ENCODE assay signal across 19 cellular contexts in the genomic region with DNA sequence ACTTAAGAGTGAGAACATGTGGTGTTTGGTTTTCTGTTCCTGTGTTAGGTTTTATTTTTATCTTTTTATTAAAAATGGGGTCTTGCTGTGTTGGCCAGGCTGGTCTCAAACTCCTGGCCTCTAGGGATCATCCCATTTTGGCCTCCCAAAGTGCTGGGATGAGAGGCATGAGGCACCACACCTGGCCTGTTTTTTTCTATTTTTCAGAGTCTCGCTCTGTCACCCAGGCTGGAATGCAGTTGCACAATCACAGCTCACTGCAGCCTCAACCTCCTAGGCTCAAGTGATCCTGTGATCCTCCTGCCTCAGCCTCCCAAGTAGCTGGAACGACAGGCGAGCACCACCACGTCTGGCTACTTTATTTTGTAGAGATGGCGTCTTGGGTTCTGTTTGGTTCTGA. TPM values are rescaled to one million over a fixed set of nuclear protein-coding genes. Genes with fewer than 3 reads are reported as not detected.
DNase-seq lines count a peak whose midpoint lies in the region; ATAC-seq, FAIRE-seq and TF ChIP-seq lines count a peak whose summit lies in the region.
"Had no signal": no experiment of that assay in that cellular context is flagged by ENCODE, and none has a peak within 500 bp of the region (broad histone marks: within the 10 kb centered on the region; RNA-seq: fewer than 3 reads in every experiment).

No MANE protein-coding gene starts in this region.

- H4K20me1 ChIP-seq in mammary epithelial cell (ENCODE audit: insufficient read depth, low read length) = peaks cover 4% of the 10 kb centered on the region
- H4K20me1 ChIP-seq in H1 (replicated peaks in 1 of 2; ENCODE audit: control insufficient read depth in 1 of 2, insufficient read depth in 2 of 2, low read length in 2 of 2) = peaks cover 17 to 35% of the 10 kb centered on the region in 2 experiments

- H4K5ac ChIP-seq in H1 (ENCODE audit: insufficient read length, low read depth, low read length) = no peak overlapping the region

- peaks cover 4% of the 10 kb centered on the region for H3K4me1 Mint-ChIP-seq in MCF 10A (ENCODE audit: insufficient read depth, unreplicated experiment)

- DNase-seq in MCF 10A (ENCODE audit: unreplicated experiment) (no peak), mammary epithelial cell (no peak), H1 (ENCODE audit: low read depth in 1 of 2, low spot score in 2 of 2) (no peak), NCI-H510A treated with DMSO at 0.1 percent for 48 hours (lab: John Stamatoyannopoulos, UW) (no peak)
- no peak for DNase-seq in NK-92 treated with Interleukin-12 subunit alpha and Interleukin-12 subunit beta, amount 100 ng/mL, for 24 hours (lab: John Stamatoyannopoulos, UW)
- DNase-seq: 8988T; ACHN; CD4-positive, alpha-beta memory T cell; DMS79 treated with DMSO at 0.1 percent for 48 hours; EL; GOT3; HFFc6 had no signal

- H3K23ac ChIP-seq in H1 (ENCODE audit: insufficient read length) = no peak overlapping the region

- H3K4me2 ChIP-seq in mammary epithelial cell (ENCODE audit: insufficient read depth, low read depth, low read length) = no peak overlapping the region
- no peak overlapping the region for H3K4me2 ChIP-seq in H1 (ENCODE audit: insufficient read depth in 1 of 2, low read depth in 2 of 2, low read length in 2 of 2)
- H3K4me2 ChIP-seq: KMS-11 had no signal

- POLR2A ChIA-PET in MCF 10A (lab: Yijun Ruan, JAX) (no interaction called here), H1 (lab: Charles Lee; ENCODE audit: partially characterized antibody) (interaction anchor here (0.6 to 2.5 kb wide), 3 partner anchors 7 to 584 kb away, joined by 3 to 10 read pairs (median 3); a partner anchor contains a TSS)

- H3K9me3 ChIP-seq in mammary epithelial cell (replicated peaks; ENCODE audit: insufficient read depth, low read length) (no peaks in the 10 kb centered on the region), H1 (ENCODE audit: insufficient read depth in 2 of 2, low read depth in 1 of 2, low read length in 1 of 2) (no peaks in the 10 kb centered on the region)
- H3K9me3 ChIP-seq: HAP-1 had no signal

- no peak for TF ChIP-seq CTCF in MCF 10A (IDR thresholded peaks at IDR 0.05; ENCODE audit: unreplicated experiment)
- no peak for TF ChIP-seq CTCF in mammary epithelial cell (conservative IDR thresholded peaks at IDR 0.05 in 1 of 2, IDR thresholded peaks at IDR 0.05 in 1 of 2; ENCODE audit: extremely low read depth in 1 of 2, insufficient read depth in 1 of 2, low read depth in 1 of 2, low read length in 2 of 2)
- no peak for TF ChIP-seq CTCF in H1 (IDR thresholded peaks at IDR 0.05; ENCODE audit: control extremely low read depth in 1 of 3, insufficient read depth in 1 of 3, low read depth in 1 of 3, low read length in 3 of 3)

- TF ChIP-seq RAD21 in Ishikawa (IDR thresholded peaks at IDR 0.05; ENCODE audit: low read depth) (no peak), H1 (IDR thresholded peaks at IDR 0.05 in 1 of 2, conservative IDR thresholded peaks at IDR 0.05 in 1 of 2; ENCODE audit: low read depth in 2 of 2, low read length in 2 of 2) (no peak)

- H3K4me1 ChIP-seq in mammary epithelial cell (ENCODE audit: insufficient read depth, low read length) (peaks cover 17% of the 10 kb centered on the region), H1 (replicated peaks in 1 of 4; ENCODE audit: control insufficient read depth in 3 of 4, insufficient read depth in 4 of 4, low read length in 3 of 4) (peaks cover 0 to under 1% (median 0%) of the 10 kb centered on the region in 4 experiments; a peak in 2 of 7 replicates)
- H3K4me1 ChIP-seq: HAP-1 had no signal

- H3K4me3 ChIP-seq in mammary epithelial cell (replicated peaks in 1 of 3; ENCODE audit: insufficient read depth in 1 of 3, low read depth in 2 of 3, low read length in 3 of 3) (no peak overlapping the region), H1 (ENCODE audit: extremely low read depth in 1 of 4, insufficient read depth in 2 of 4, low read depth in 3 of 4, low read length in 4 of 4) (no peak overlapping the region)
- H3K4me3 ChIP-seq: HAP-1 had no signal

- FAIRE-seq in H1 (lab: Jason Lieb, UNC) = no peak
- FAIRE-seq: GM12891 had no signal

- peaks cover 24% of the 10 kb centered on the region for H3K36me3 ChIP-seq in mammary epithelial cell (ENCODE audit: insufficient read depth, low read length)
- peaks cover 15 to 35% (median 33%) of the 10 kb centered on the region in 4 experiments; a peak in 7 of 8 replicates for H3K36me3 ChIP-seq in H1 (ENCODE audit: control insufficient read depth in 2 of 4, insufficient read depth in 4 of 4, low read length in 3 of 4)

- H4K91ac ChIP-seq in H1 (replicated peaks; ENCODE audit: insufficient read length, low read length) = no peak overlapping the region

- H3K18ac ChIP-seq in H1 (ENCODE audit: extremely low read depth, low read length) = no peak overlapping the region

- in situ Hi-C loops in mammary epithelial cell (cut with MboI; ENCODE audit: low sequenced_read_pairs in 2 of 2) = no loop called here

- no peak overlapping the region for H3K56ac ChIP-seq in H1 (replicated peaks; ENCODE audit: insufficient read length, low read depth, low read length)

- no peak overlapping the region for H3K27ac ChIP-seq in mammary epithelial cell (ENCODE audit: insufficient read depth, low read depth, low read length)
- H3K27ac ChIP-seq in H1 (ENCODE audit: low read depth, low read length) = no peak overlapping the region
- H3K27ac ChIP-seq: C4-2B, HL-60, KMS-11 had no signal

- intact Hi-C loops in MCF 10A (cut with micrococcal nuclease) (no loop called here), mammary epithelial cell (cut with micrococcal nuclease) (no loop called here)

- H2BK120ac ChIP-seq in H1 (replicated peaks; ENCODE audit: low read depth, low read length) = no peak overlapping the region

- H3K9me3 Mint-ChIP-seq in MCF 10A (ENCODE audit: unreplicated experiment) = no peaks in the 10 kb centered on the region
- H3K9me3 Mint-ChIP-seq: CD4-positive, alpha-beta memory T cell; HFFc6 had no signal

- H3K79me1 ChIP-seq in H1 (ENCODE audit: low read depth, low read length) = peaks cover 7% of the 10 kb centered on the region; the same call in 1 of the 2 replicates

- H2AFZ ChIP-seq in mammary epithelial cell (ENCODE audit: low read depth, low read length) (no peak overlapping the region), H1 (ENCODE audit: low read length) (no peak overlapping the region)

- H3K14ac ChIP-seq in H1 (ENCODE audit: insufficient read length) = no peak overlapping the region

- H3K27ac Mint-ChIP-seq in MCF 10A (ENCODE audit: low read depth, unreplicated experiment) = peak overlapping the region; percentile 9
- H3K27ac Mint-ChIP-seq: HFFc6 had no signal

- no peak overlapping the region for H3K4ac ChIP-seq in H1 (replicated peaks; ENCODE audit: insufficient read length, low read depth, low read length)

- H2BK5ac ChIP-seq in H1 (ENCODE audit: low read depth, low read length) = no peak overlapping the region

- no peak overlapping the region for H2BK20ac ChIP-seq in H1 (ENCODE audit: low read length)

- CTCF ChIA-PET in MCF 10A (lab: Yijun Ruan, JAX) (interaction anchor here (0.8 to 1.0 kb wide), 2 partner anchors 25 to 101 kb away, joined by 3 to 8 read pairs; no protein-coding TSS in a partner anchor), mammary epithelial cell (lab: Charles Lee; ENCODE audit: low non-redundant PET) (no interaction called here), H1 (lab: Charles Lee; ENCODE audit: partially characterized antibody) (interaction anchor here (0.9 to 1.1 kb wide), 3 partner anchors 10 to 55 kb away, joined by 3 to 4 read pairs (median 3); no protein-coding TSS in a partner anchor)

- no peak overlapping the region for H2AK5ac ChIP-seq in H1 (ENCODE audit: low read depth, low read length)

- H3K9ac ChIP-seq in mammary epithelial cell (ENCODE audit: insufficient read depth, low read length) (no peak overlapping the region), H1 (replicated peaks in 1 of 4; ENCODE audit: extremely low read depth in 1 of 4, low read depth in 3 of 4, low read length in 3 of 4) (no peak overlapping the region)
- H3K9ac ChIP-seq: KMS-11 had no signal

- no peak overlapping the region for H3K4me3 Mint-ChIP-seq in MCF 10A (ENCODE audit: unreplicated experiment)
- H3K4me3 Mint-ChIP-seq: CD4-positive, alpha-beta memory T cell; HFFc6 had no signal

- no peak for ATAC-seq in HG02623 (IDR thresholded peaks at IDR 0.05; ENCODE audit: unreplicated experiment)

- 95% methylated on average over 5 of the region's 5 CpGs for WGBS in mammary epithelial cell (ENCODE audit: low coverage, missing lambda C conversion rate)
- 91% methylated on average over 5 of the region's 5 CpGs; no CpG with 5 or more reads in 1 of the 2 experiments for WGBS in H1 (ENCODE audit: extremely low coverage in 1 of 2, insufficient coverage in 1 of 2, insufficient read length in 1 of 2, insufficient replicate concordance in 2 of 2, low coverage in 1 of 2, low lambda C conversion rate in 2 of 2, missing lambda C conversion rate in 1 of 2), 2 experiments

- no peak for TF ChIP-seq EP300 in Ishikawa (IDR thresholded peaks at IDR 0.05; ENCODE audit: borderline replicate concordance)
- no peak for TF ChIP-seq EP300 in H1 (IDR thresholded peaks at IDR 0.05; ENCODE audit: borderline replicate concordance in 1 of 2, low read depth in 2 of 2, low read length in 2 of 2)

- peaks cover 42% of the 10 kb centered on the region for H3K79me2 ChIP-seq in mammary epithelial cell (ENCODE audit: insufficient read depth, low read length)
- H3K79me2 ChIP-seq in H1 (ENCODE audit: control insufficient read depth in 1 of 2, insufficient read depth in 2 of 2, low read length in 2 of 2) = peaks cover 2 to 19% of the 10 kb centered on the region in 2 experiments; a peak in 3 of 4 replicates

- dilution Hi-C loops in mammary epithelial cell (cut with HindIII; ENCODE audit: low sequenced_read_pairs) = no loop called here

- no peak for TF ChIP-seq POLR2A in H1 (IDR thresholded peaks at IDR 0.05; ENCODE audit: control extremely low read depth in 1 of 2, low read depth in 2 of 2, low read length in 2 of 2)

- H3K36me3 Mint-ChIP-seq in MCF 10A (ENCODE audit: insufficient read depth, unreplicated experiment) = peaks cover 35% of the 10 kb centered on the region

- no peak overlapping the region for H2BK12ac ChIP-seq in H1 (ENCODE audit: low read depth, low read length)

- no peaks in the 10 kb centered on the region for H3K27me3 ChIP-seq in mammary epithelial cell (ENCODE audit: insufficient read depth, low read length)
- H3K27me3 ChIP-seq in H1 (replicated peaks in 1 of 4; ENCODE audit: control insufficient read depth in 3 of 4, extremely low read depth in 1 of 4, insufficient read depth in 3 of 4, low read length in 3 of 4) = no peaks in the 10 kb centered on the region

- BruUV-seq in MCF 10A (replicated peaks; lab: Mats Ljungman, UMichigan) (no TSS peak), mammary epithelial cell (replicated peaks; lab: Mats Ljungman, UMichigan) (no TSS peak)

- no peak overlapping the region for H2BK15ac ChIP-seq in H1 (ENCODE audit: low read length)

- H4K8ac ChIP-seq in H1 (ENCODE audit: extremely low read depth, insufficient read depth, low read length) = no peak overlapping the region

- H3K27me3 Mint-ChIP-seq in MCF 10A (ENCODE audit: insufficient read depth, unreplicated experiment) = no peaks in the 10 kb centered on the region
- H3K27me3 Mint-ChIP-seq: CD4-positive, alpha-beta memory T cell had no signal

- H3K23me2 ChIP-seq in H1 (ENCODE audit: low read depth, low read length) = no peaks in the 10 kb centered on the region; the same call in 1 of the 2 replicates

RNA-seq across cellular contexts. Expression of a gene that starts 7.6 kb away (rescaled TPM):
- total RNA-seq in MCF 10A (2022) (12.2 and 13.5 TPM in 2 replicates), mammary epithelial cell (10 to 100 TPM; 16.8 to 19.7 TPM)
- polyA plus RNA-seq in mammary epithelial cell (16.6 TPM), H1 (2011; rRNA removed) (38.8 and 53.8 TPM in 2 replicates)
- 20.6 TPM for polyA minus RNA-seq in mammary epithelial cell
- total RNA-seq in H1 (2021; fragmentation: NEBNext Ultra II Directional; extraction: Animal tissue kit (Norgen Biotek cat#: 25700)) = 27.0 and 28.6 TPM in 2 replicates
- 27.7 TPM for polyA plus RNA-seq in H1 (2011; cell fraction: cytosol; rRNA removed)
- polyA plus RNA-seq in H1 (2011; cell fraction: nucleus; rRNA removed) = 31.4 TPM
- polyA plus RNA-seq in H1 (2012, experiment 1 of 2) = 12.2 to 27.2 TPM (median 24.2 TPM) in 4 replicates
- 22.8 TPM for polyA plus RNA-seq in H1 (2012, experiment 2 of 2)
- 13.2 TPM for polyA plus RNA-seq in H1 (2013, experiment 1 of 2)
- 11.9 TPM for polyA plus RNA-seq in H1 (2013, experiment 2 of 2)
- polyA minus RNA-seq in H1 (2011; rRNA and poly(A)+ RNA removed) = 41.6 and 41.8 TPM in 2 replicates
- polyA minus RNA-seq in H1 (2011; cell fraction: cytosol; rRNA and poly(A)+ RNA removed) = 35.7 TPM
- 29.8 TPM for polyA minus RNA-seq in H1 (2011; cell fraction: nucleus; rRNA and poly(A)+ RNA removed)

RNA-seq across cellular contexts. Expression of a gene that starts 13.5 kb away (rescaled TPM):
- total RNA-seq in MCF 10A (2022) (1.6 and 1.8 TPM in 2 replicates), mammary epithelial cell (under 1 TPM in 1 of 2 donors, not detected in 1; 0.45 TPM)
- polyA plus RNA-seq in mammary epithelial cell (0.08 TPM), H1 (2011; rRNA removed) (17.8 and 25.3 TPM in 2 replicates)
- polyA minus RNA-seq in mammary epithelial cell = not detected
- 42.9 and 45.1 TPM in 2 replicates for total RNA-seq in H1 (2021; fragmentation: NEBNext Ultra II Directional; extraction: Animal tissue kit (Norgen Biotek cat#: 25700))
- 14.1 TPM for polyA plus RNA-seq in H1 (2011; cell fraction: cytosol; rRNA removed)
- 57.6 TPM for polyA plus RNA-seq in H1 (2011; cell fraction: nucleus; rRNA removed)
- 29.3 to 50.3 TPM (median 45.8 TPM) in 4 replicates for polyA plus RNA-seq in H1 (2012, experiment 1 of 2)
- 31.9 TPM for polyA plus RNA-seq in H1 (2012, experiment 2 of 2)
- polyA plus RNA-seq in H1 (2013, experiment 1 of 2) = 28.4 TPM
- 28.1 TPM for polyA plus RNA-seq in H1 (2013, experiment 2 of 2)
- 23.8 and 25.7 TPM in 2 replicates for polyA minus RNA-seq in H1 (2011; rRNA and poly(A)+ RNA removed)
- polyA minus RNA-seq in H1 (2011; cell fraction: cytosol; rRNA and poly(A)+ RNA removed) = 22.3 TPM
- polyA minus RNA-seq in H1 (2011; cell fraction: nucleus; rRNA and poly(A)+ RNA removed) = 21.2 TPM
- polyA plus RNA-seq: CD4-positive, alpha-beta memory T cell had no signal

RNA-seq across cellular contexts. Expression of a gene that starts 48.7 kb away (rescaled TPM):
- total RNA-seq in MCF 10A (2022) (0.49 and 0.70 TPM in 2 replicates), mammary epithelial cell (10 to 100 TPM in 1 of 2 donors, under 1 TPM in 1; 0.83 to 12.5 TPM)
- polyA plus RNA-seq in mammary epithelial cell (1.3 TPM), H1 (2011; rRNA removed) (5.0 and 7.3 TPM in 2 replicates)
- not detected for polyA minus RNA-seq in mammary epithelial cell
- total RNA-seq in H1 (2021; fragmentation: NEBNext Ultra II Directional; extraction: Animal tissue kit (Norgen Biotek cat#: 25700)) = 6.1 and 7.2 TPM in 2 replicates
- polyA plus RNA-seq in H1 (2011; cell fraction: cytosol; rRNA removed) = 4.2 TPM
- 22.7 TPM for polyA plus RNA-seq in H1 (2011; cell fraction: nucleus; rRNA removed)
- 6.2 to 8.0 TPM (median 7.3 TPM) in 4 replicates for polyA plus RNA-seq in H1 (2012, experiment 1 of 2)
- polyA plus RNA-seq in H1 (2012, experiment 2 of 2) = 2.7 TPM
- 14.6 TPM for polyA plus RNA-seq in H1 (2013, experiment 1 of 2)
- polyA plus RNA-seq in H1 (2013, experiment 2 of 2) = 10.8 TPM
- 1.3 and 2.0 TPM in 2 replicates for polyA minus RNA-seq in H1 (2011; rRNA and poly(A)+ RNA removed)
- polyA minus RNA-seq in H1 (2011; cell fraction: cytosol; rRNA and poly(A)+ RNA removed) = 1.3 TPM
- polyA minus RNA-seq in H1 (2011; cell fraction: nucleus; rRNA and poly(A)+ RNA removed) = 5.9 TPM

Comparison
In these comparisons a context has a peak if more than half of its experiments do, and no peak if none do; other contexts are left out.
1. RNA of a gene that starts 13.5 kb away (total RNA-seq): 42.9 to 45.1 TPM in H1; 1.6 to 1.8 TPM in MCF 10A and 0.45 TPM in mammary epithelial cell; every median in the first group is over 10 times any median in the second.